Comparison of ENCODE assay signal across 1 cellular context in genomic region chr9:132241483-132241839, GRCh38.
TF ChIP-seq lines count a peak whose summit lies in the region.

No MANE protein-coding gene starts in this region.

TF ChIP-seq in GM23338, 12 proteins besides CTCF, POLR2A, EP300 and RAD21 (continued from another document):
- TF ChIP-seq ZNF462 (CRISPR knock-in tag; IDR thresholded peaks at IDR 0.05) = no peak
- TF ChIP-seq ETS1 (IDR thresholded peaks at IDR 0.05) = no peak
- no peak for TF ChIP-seq JUNB (IDR thresholded peaks at IDR 0.05; ENCODE audit: unreplicated experiment)
- no peak for TF ChIP-seq ZNF331 (CRISPR knock-in tag; IDR thresholded peaks at IDR 0.05; ENCODE audit: low read depth)
- TF ChIP-seq STAT1 (IDR thresholded peaks at IDR 0.05; ENCODE audit: unreplicated experiment) = no peak
- TF ChIP-seq CREB1 (CRISPR knock-in tag; IDR thresholded peaks at IDR 0.05; ENCODE audit: low read depth) = no peak
